ENCODE assay signal across 27 cellular contexts in the genomic region with DNA sequence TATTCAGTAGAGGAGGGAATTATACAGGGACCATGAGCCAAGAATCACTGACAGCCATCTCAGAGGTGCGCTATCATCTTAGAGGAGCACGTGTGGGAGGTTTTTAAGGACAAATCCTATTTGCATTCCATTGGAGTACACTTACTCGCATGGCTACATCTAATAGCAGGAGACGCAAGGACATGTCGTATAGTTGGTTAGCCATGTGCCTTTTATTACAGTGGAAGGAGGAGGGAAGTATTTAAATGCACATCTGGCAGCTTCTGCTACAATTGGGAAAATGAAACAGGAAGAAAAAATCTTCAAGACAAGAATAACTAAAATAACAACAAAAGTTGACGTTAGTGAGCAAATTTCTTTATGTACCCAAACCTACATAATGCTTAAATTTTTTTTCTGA.
DNase-seq lines count a peak whose midpoint lies in the region; ATAC-seq and TF ChIP-seq lines count a peak whose summit lies in the region.
"Had no signal": no experiment of that assay in that cellular context is flagged by ENCODE, and none has a peak within 500 bp of the region (broad histone marks: within the 10 kb centered on the region; RNA-seq: fewer than 3 reads in every experiment).

No MANE protein-coding gene starts in this region.

- 74% methylated on average over 6 of the region's 6 CpGs for WGBS in smooth muscle cell (ENCODE audit: low lambda C conversion rate)
- WGBS in sigmoid colon, 2 donors = 63 to 66% methylated on average over 6 of the region's 6 CpGs

- TF ChIP-seq CTCF in GM23338 (conservative IDR thresholded peaks at IDR 0.05; ENCODE audit: low read depth in 2 of 2) = no peak
- TF ChIP-seq CTCF in smooth muscle cell (IDR thresholded peaks at IDR 0.05; ENCODE audit: borderline replicate concordance, insufficient read depth, poor library complexity, severe bottlenecking) = no peak
- TF ChIP-seq CTCF in dorsolateral prefrontal cortex (IDR thresholded peaks at IDR 0.05 in 54 of 56, conservative IDR thresholded peaks at IDR 0.05 in 2 of 56; ENCODE audit: low read depth in 1 of 56, partially characterized antibody in 56 of 56) = no peak
- no peak for TF ChIP-seq CTCF in sigmoid colon (IDR thresholded peaks at IDR 0.05)

- no peaks in the 10 kb centered on the region for H3K79me2 ChIP-seq in GM23338 (replicated peaks; ENCODE audit: insufficient read depth)
- no peaks in the 10 kb centered on the region for H3K79me2 ChIP-seq in smooth muscle cell (ENCODE audit: low read depth)

- no peak overlapping the region for H3K4me3 Mint-ChIP-seq in GM23338
- H3K4me3 Mint-ChIP-seq: activated B cell treated with CpG ODN at 0.5 μM for 24 hours; activated naive CD4-positive, alpha-beta T cell treated with anti-CD3 and anti-CD28 coated beads, Interleukin-2, amount 50 U/mL, for 24 hours; neural crest cell had no signal

- H3K36me3 Mint-ChIP-seq in GM23338 (ENCODE audit: low read depth) = peaks cover 8% of the 10 kb centered on the region; the same call in 2 of the 3 replicates

- no peak overlapping the region for H3K9ac ChIP-seq in smooth muscle cell (ENCODE audit: low read depth)

- H4K20me1 ChIP-seq in GM23338 (replicated peaks; ENCODE audit: insufficient read depth) (no peaks in the 10 kb centered on the region), smooth muscle cell (ENCODE audit: low read depth) (no peaks in the 10 kb centered on the region)

- H3K27ac ChIP-seq in GM23338 (ENCODE audit: low read depth) = no peak overlapping the region
- peak overlapping the region; percentile 4 for H3K27ac ChIP-seq in smooth muscle cell (ENCODE audit: low read depth)
- H3K27ac ChIP-seq in dorsolateral prefrontal cortex = no peak overlapping the region
- no peak overlapping the region for H3K27ac ChIP-seq in sigmoid colon
- H3K27ac ChIP-seq: ascending aorta, epithelial cell of prostate, right lobe of liver, upper lobe of left lung had no signal

- H3F3A ChIP-seq in GM23338 (replicated peaks; ENCODE audit: low read depth) = no peaks in the 10 kb centered on the region
- no peaks in the 10 kb centered on the region for H3F3A ChIP-seq in smooth muscle cell (ENCODE audit: low read depth)

- H3K9me3 ChIP-seq in smooth muscle cell (replicated peaks; ENCODE audit: low read depth) (no peaks in the 10 kb centered on the region), sigmoid colon (no peaks in the 10 kb centered on the region)
- H3K9me3 ChIP-seq: ascending aorta, right lobe of liver, upper lobe of left lung had no signal

- TF ChIP-seq POLR2A in sigmoid colon (IDR thresholded peaks at IDR 0.05) = no peak

- H2AFZ ChIP-seq in GM23338 (peak overlapping the region; percentile 38; the same call in 1 of the 2 replicates), smooth muscle cell (ENCODE audit: low read depth) (no peak overlapping the region)

- H3K4me1 ChIP-seq in GM23338 (ENCODE audit: insufficient read depth) = peaks cover 4% of the 10 kb centered on the region; the same call in 1 of the 2 replicates
- H3K4me1 ChIP-seq in smooth muscle cell (ENCODE audit: low read depth) = peaks cover 5% of the 10 kb centered on the region
- H3K4me1 ChIP-seq in sigmoid colon = no peaks in the 10 kb centered on the region
- H3K4me1 ChIP-seq: upper lobe of left lung had no signal

- H3K9me3 Mint-ChIP-seq in GM23338 = no peaks in the 10 kb centered on the region
- H3K9me3 Mint-ChIP-seq: activated B cell treated with CpG ODN at 0.5 μM for 24 hours; activated naive CD4-positive, alpha-beta T cell treated with anti-CD3 and anti-CD28 coated beads, Interleukin-2, amount 50 U/mL, for 24 hours had no signal

- H3K27me3 Mint-ChIP-seq in GM23338 (ENCODE audit: insufficient read depth, low read depth, poor library complexity) = no peaks in the 10 kb centered on the region

- no peak overlapping the region for H3K4me3 ChIP-seq in GM23338
- H3K4me3 ChIP-seq in smooth muscle cell = no peak overlapping the region
- H3K4me3 ChIP-seq in dorsolateral prefrontal cortex = no peak overlapping the region
- H3K4me3 ChIP-seq in sigmoid colon = no peak overlapping the region
- H3K4me3 ChIP-seq: ascending aorta, lung, right lobe of liver, upper lobe of left lung had no signal

- H3K27me3 ChIP-seq in GM23338 (ENCODE audit: insufficient read depth) (no peaks in the 10 kb centered on the region), smooth muscle cell (ENCODE audit: low read depth) (no peaks in the 10 kb centered on the region), dorsolateral prefrontal cortex (no peaks in the 10 kb centered on the region), sigmoid colon (no peaks in the 10 kb centered on the region)
- H3K27me3 ChIP-seq: ascending aorta, right lobe of liver, upper lobe of left lung had no signal

- H3K36me3 ChIP-seq in GM23338 (ENCODE audit: insufficient read depth) (no peaks in the 10 kb centered on the region), smooth muscle cell (ENCODE audit: low read depth) (no peaks in the 10 kb centered on the region), sigmoid colon (no peaks in the 10 kb centered on the region)
- H3K36me3 ChIP-seq: ascending aorta, right lobe of liver, upper lobe of left lung had no signal

- no peak overlapping the region for H3K27ac Mint-ChIP-seq in GM23338
- H3K27ac Mint-ChIP-seq: activated B cell treated with CpG ODN at 0.5 μM for 24 hours; activated naive CD4-positive, alpha-beta T cell treated with anti-CD3 and anti-CD28 coated beads, Interleukin-2, amount 50 U/mL, for 24 hours had no signal

- peaks cover 13% of the 10 kb centered on the region for H3K4me1 Mint-ChIP-seq in GM23338
- H3K4me1 Mint-ChIP-seq: activated naive CD4-positive, alpha-beta T cell treated with anti-CD3 and anti-CD28 coated beads, Interleukin-2, amount 50 U/mL, for 24 hours; neural crest cell had no signal

- no peak for ATAC-seq in GM23338

- intact Hi-C loops in dorsolateral prefrontal cortex (cut with DNase I) (no loop called here), sigmoid colon (cut with DNase I) (no loop called here)

- DNase-seq in GM23338 (ENCODE audit: low spot score) (no peak), RPMI7951 (ENCODE audit: low read depth) (peak; percentile 29), fibroblast of the conjunctiva (ENCODE audit: low read depth) (peak; percentile 36), smooth muscle cell (lab: John Stamatoyannopoulos, UW; ENCODE audit: unreplicated experiment) (no peak), NCI-H1417 treated with DMSO at 0.1 percent for 48 hours (lab: John Stamatoyannopoulos, UW) (no peak), NCI-H526 treated with DMSO at 0.1 percent for 48 hours (lab: John Stamatoyannopoulos, UW) (no peak), dorsolateral prefrontal cortex (no peak), sigmoid colon (no peak)
- DNase-seq: activated B cell treated with CpG ODN at 0.5 μM for 24 hours; activated CD4-positive, alpha-beta T cell treated with anti-CD3 and anti-CD28 coated beads, Interleukin-2, amount 50 U/mL, for 4 hours; activated CD8-positive, alpha-beta memory T cell treated with anti-CD3 and anti-CD28 coated beads, Interleukin-2, amount 50 U/mL, for 4 hours; caudate nucleus; DMS53; NCI-H1105; NCI-H2029 treated with DMSO at 0.1 percent for 48 hours; NCI-H226; NCI-H82; posterior cingulate gyrus; right lobe of liver; Right ventricle myocardium superior; T-helper 9 cell; upper lobe of left lung had no signal

- TF ChIP-seq EP300 in sigmoid colon (IDR thresholded peaks at IDR 0.05) = no peak

- H3K4me2 ChIP-seq in GM23338 (no peak overlapping the region), smooth muscle cell (peak overlapping the region; percentile 49)

- peaks cover 20% of the 10 kb centered on the region; the same call in 1 of the 2 replicates for H3K9me2 ChIP-seq in GM23338 (ENCODE audit: insufficient read depth)

TF ChIP-seq in GM23338, 12 proteins besides CTCF, POLR2A, EP300 and RAD21:
- TF ChIP-seq REST (IDR thresholded peaks at IDR 0.05; ENCODE audit: unreplicated experiment) (no peak), POLR2AphosphoS5 (IDR thresholded peaks at IDR 0.05; ENCODE audit: low read depth) (no peak), ZNF331 (CRISPR knock-in tag; IDR thresholded peaks at IDR 0.05; ENCODE audit: low read depth) (no peak), EZH2phosphoT487 (IDR thresholded peaks at IDR 0.05; ENCODE audit: unreplicated experiment) (no peak), EZH2 (IDR thresholded peaks at IDR 0.05; ENCODE audit: low read depth, unreplicated experiment) (no peak), CREB1 (CRISPR knock-in tag; IDR thresholded peaks at IDR 0.05; ENCODE audit: low read depth) (no peak), STAT1 (IDR thresholded peaks at IDR 0.05; ENCODE audit: unreplicated experiment) (no peak)
- TF ChIP-seq, protein P1, sequence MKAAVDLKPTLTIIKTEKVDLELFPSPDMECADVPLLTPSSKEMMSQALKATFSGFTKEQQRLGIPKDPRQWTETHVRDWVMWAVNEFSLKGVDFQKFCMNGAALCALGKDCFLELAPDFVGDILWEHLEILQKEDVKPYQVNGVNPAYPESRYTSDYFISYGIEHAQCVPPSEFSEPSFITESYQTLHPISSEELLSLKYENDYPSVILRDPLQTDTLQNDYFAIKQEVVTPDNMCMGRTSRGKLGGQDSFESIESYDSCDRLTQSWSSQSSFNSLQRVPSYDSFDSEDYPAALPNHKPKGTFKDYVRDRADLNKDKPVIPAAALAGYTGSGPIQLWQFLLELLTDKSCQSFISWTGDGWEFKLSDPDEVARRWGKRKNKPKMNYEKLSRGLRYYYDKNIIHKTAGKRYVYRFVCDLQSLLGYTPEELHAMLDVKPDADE (IDR thresholded peaks at IDR 0.05) = no peak

Comparison
In these comparisons a context has a peak if more than half of its experiments do, and no peak if none do; other contexts are left out.
1. DNase-seq: peak in RPMI7951 (single experiment) and fibroblast of the conjunctiva (single experiment); none in GM23338 (single experiment), smooth muscle cell (single experiment), NCI-H1417 treated with DMSO at 0.1 percent for 48 hours (single experiment), NCI-H526 treated with DMSO at 0.1 percent for 48 hours (single experiment), dorsolateral prefrontal cortex (0 of 10) and sigmoid colon (single experiment).